1 cellular context compared by ENCODE assay signal in the genomic region with DNA sequence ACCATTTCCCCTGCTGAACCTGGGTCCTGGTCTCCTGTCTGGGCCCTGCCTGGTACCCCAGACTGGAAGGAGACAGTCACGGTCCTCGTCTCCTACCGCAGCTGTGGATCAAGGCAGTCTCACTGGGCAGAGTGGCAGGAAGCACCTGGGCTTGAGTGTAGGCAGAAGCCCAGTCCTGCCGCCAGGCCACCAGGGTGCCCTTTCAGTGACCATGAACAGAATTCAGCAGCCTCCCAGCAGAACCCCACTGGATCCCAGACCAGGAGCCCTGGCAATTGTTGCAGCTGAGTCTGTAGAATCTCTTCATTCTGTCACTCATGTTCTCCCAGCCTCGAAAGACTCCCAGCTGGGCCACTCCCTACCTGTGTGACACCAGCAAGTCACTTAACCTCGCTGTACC.
TF ChIP-seq lines count a peak whose summit lies in the region.

No MANE protein-coding gene starts in this region.

TF ChIP-seq in HepG2, 621 proteins besides CTCF, POLR2A, EP300 and RAD21 (continued from another document):
- TF ChIP-seq, protein P1, sequence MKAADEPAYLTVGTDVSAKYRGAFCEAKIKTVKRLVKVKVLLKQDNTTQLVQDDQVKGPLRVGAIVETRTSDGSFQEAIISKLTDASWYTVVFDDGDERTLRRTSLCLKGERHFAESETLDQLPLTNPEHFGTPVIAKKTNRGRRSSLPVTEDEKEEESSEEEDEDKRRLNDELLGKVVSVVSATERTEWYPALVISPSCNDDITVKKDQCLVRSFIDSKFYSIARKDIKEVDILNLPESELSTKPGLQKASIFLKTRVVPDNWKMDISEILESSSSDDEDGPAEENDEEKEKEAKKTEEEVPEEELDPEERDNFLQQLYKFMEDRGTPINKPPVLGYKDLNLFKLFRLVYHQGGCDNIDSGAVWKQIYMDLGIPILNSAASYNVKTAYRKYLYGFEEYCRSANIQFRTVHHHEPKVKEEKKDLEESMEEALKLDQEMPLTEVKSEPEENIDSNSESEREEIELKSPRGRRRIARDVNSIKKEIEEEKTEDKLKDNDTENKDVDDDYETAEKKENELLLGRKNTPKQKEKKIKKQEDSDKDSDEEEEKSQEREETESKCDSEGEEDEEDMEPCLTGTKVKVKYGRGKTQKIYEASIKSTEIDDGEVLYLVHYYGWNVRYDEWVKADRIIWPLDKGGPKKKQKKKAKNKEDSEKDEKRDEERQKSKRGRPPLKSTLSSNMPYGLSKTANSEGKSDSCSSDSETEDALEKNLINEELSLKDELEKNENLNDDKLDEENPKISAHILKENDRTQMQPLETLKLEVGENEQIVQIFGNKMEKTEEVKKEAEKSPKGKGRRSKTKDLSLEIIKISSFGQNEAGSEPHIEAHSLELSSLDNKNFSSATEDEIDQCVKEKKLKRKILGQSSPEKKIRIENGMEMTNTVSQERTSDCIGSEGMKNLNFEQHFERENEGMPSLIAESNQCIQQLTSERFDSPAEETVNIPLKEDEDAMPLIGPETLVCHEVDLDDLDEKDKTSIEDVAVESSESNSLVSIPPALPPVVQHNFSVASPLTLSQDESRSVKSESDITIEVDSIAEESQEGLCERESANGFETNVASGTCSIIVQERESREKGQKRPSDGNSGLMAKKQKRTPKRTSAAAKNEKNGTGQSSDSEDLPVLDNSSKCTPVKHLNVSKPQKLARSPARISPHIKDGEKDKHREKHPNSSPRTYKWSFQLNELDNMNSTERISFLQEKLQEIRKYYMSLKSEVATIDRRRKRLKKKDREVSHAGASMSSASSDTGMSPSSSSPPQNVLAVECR (CRISPR knock-in tag; IDR thresholded peaks at IDR 0.05; ENCODE audit: borderline replicate concordance), result 0 out of 2 replicates have a peak, but pooled peaks have one; percentile 9
- TF ChIP-seq SIN3A (IDR thresholded peaks at IDR 0.05; ENCODE audit: borderline replicate concordance, low read depth, low read length), result no peak
- TF ChIP-seq HNRNPL (IDR thresholded peaks at IDR 0.05; ENCODE audit: low read depth, low read length), result no peak
- TF ChIP-seq PRMT3 (CRISPR knock-in tag; IDR thresholded peaks at IDR 0.05; ENCODE audit: borderline replicate concordance, low read depth), result no peak
- TF ChIP-seq KDM2A (CRISPR knock-in tag; IDR thresholded peaks at IDR 0.05; ENCODE audit: borderline replicate concordance, low read depth), result 0 out of 2 replicates have a peak, but pooled peaks have one; percentile 9
TF ChIP-seq in HepG2: peak in this region for 3.
